In genomic region chr1:23282967-23283366, GRCh38 we compare ENCODE assay signal across 12 cellular contexts.
A peak's percentile ranks its signal among the peaks of the same experiment; 100 is the strongest.
DNase-seq lines count a peak whose midpoint lies in the region; ATAC-seq and TF ChIP-seq lines count a peak whose summit lies in the region.
"Had no signal": no experiment of that assay in that cellular context is flagged by ENCODE, and none has a peak within 500 bp of the region (broad histone marks: within the 10 kb centered on the region; RNA-seq: fewer than 3 reads in every experiment).

No MANE protein-coding gene starts in this region.

- H3K4me2 ChIP-seq in GM23248 (ENCODE audit: unreplicated experiment) (peak overlapping the region; percentile 58), skeletal muscle satellite cell (ENCODE audit: low read length) (peak overlapping the region; percentile 67)

- H3K4me3 Mint-ChIP-seq in activated T-cell treated with anti-CD3 and anti-CD28 coated beads, Interleukin-2, amount 50 U/mL, for 72 hours, result no peak overlapping the region
- H3K4me3 Mint-ChIP-seq: stimulated activated effector memory CD8-positive, alpha-beta T cell treated with anti-CD3 and anti-CD28 coated beads, Interleukin-12 subunit alpha, Interleukin-12 subunit beta, amount 100 ng/mL, for 72 hours had no signal

- H3K27ac ChIP-seq in GM23248, result peak overlapping the region; percentile 70
- H3K27ac ChIP-seq in SJSA1, result peak overlapping the region; percentile 61
- H3K27ac ChIP-seq: left ventricle myocardium inferior had no signal

- TF ChIP-seq CTCF in fibroblast of pulmonary artery (IDR thresholded peaks at IDR 0.05; ENCODE audit: low read length, missing control alignments), result no peak
- no peak for TF ChIP-seq CTCF in GM20000 (IDR thresholded peaks at IDR 0.05; ENCODE audit: extremely low read depth, missing control alignments)

- no peaks in the 10 kb centered on the region for H3K27me3 Mint-ChIP-seq in activated T-cell treated with anti-CD3 and anti-CD28 coated beads, Interleukin-2, amount 50 U/mL, for 72 hours (ENCODE audit: low read depth)

- peaks cover 44% of the 10 kb centered on the region for H3K4me1 ChIP-seq in GM23248 (ENCODE audit: insufficient read depth)
- H3K4me1 ChIP-seq in SJSA1 (replicated peaks), result peaks cover 21% of the 10 kb centered on the region
- peaks cover 24% of the 10 kb centered on the region for H3K4me1 ChIP-seq in skeletal muscle satellite cell (ENCODE audit: control insufficient read depth, insufficient read depth, low read length)

- H3K36me3 Mint-ChIP-seq in activated T-cell treated with anti-CD3 and anti-CD28 coated beads, Interleukin-2, amount 50 U/mL, for 72 hours (ENCODE audit: insufficient read depth in 2 of 2), result peaks cover 0 to 6% of the 10 kb centered on the region in 2 donors

- H3K36me3 ChIP-seq in GM23248 (ENCODE audit: low read depth) (peaks cover 38% of the 10 kb centered on the region), SJSA1 (peaks cover 30% of the 10 kb centered on the region), skeletal muscle satellite cell (ENCODE audit: insufficient read depth, low read length) (peaks cover 53% of the 10 kb centered on the region)

- H3K9me3 Mint-ChIP-seq in activated T-cell treated with anti-CD3 and anti-CD28 coated beads, Interleukin-2, amount 50 U/mL, for 72 hours, result no peaks in the 10 kb centered on the region
- H3K9me3 Mint-ChIP-seq: stimulated activated effector memory CD8-positive, alpha-beta T cell treated with anti-CD3 and anti-CD28 coated beads, Interleukin-12 subunit alpha, Interleukin-12 subunit beta, amount 100 ng/mL, for 72 hours had no signal

- H3F3A ChIP-seq in GM23248 (ENCODE audit: insufficient read depth), result peaks cover 85% of the 10 kb centered on the region

- H3K4me3 ChIP-seq in GM23248 (peak overlapping the region; percentile 52), SJSA1 (no peak overlapping the region), fibroblast of pulmonary artery (replicated peaks; ENCODE audit: low read depth, low read length) (no peak overlapping the region), skeletal muscle satellite cell (ENCODE audit: low read length) (peak overlapping the region; percentile 27)
- H3K4me3 ChIP-seq: left ventricle myocardium inferior, skin epidermis had no signal

- peaks cover 18% of the 10 kb centered on the region; the same call in 1 of the 2 replicates for H3K79me2 ChIP-seq in GM23248 (ENCODE audit: insufficient read depth)

- no peaks in the 10 kb centered on the region for H3K4me1 Mint-ChIP-seq in activated T-cell treated with anti-CD3 and anti-CD28 coated beads, Interleukin-2, amount 50 U/mL, for 72 hours (ENCODE audit: low read depth)
- H3K4me1 Mint-ChIP-seq: stimulated activated effector memory CD8-positive, alpha-beta T cell treated with anti-CD3 and anti-CD28 coated beads, Interleukin-12 subunit alpha, Interleukin-12 subunit beta, amount 100 ng/mL, for 72 hours had no signal

- DNase-seq in GM23248 (peak; percentile 90), SJSA1 (ENCODE audit: low read depth in 1 of 2, low spot score in 2 of 2) (peak in 1 of 2 experiments; percentile 65), fibroblast of pulmonary artery (ENCODE audit: low read depth) (peak; percentile 69), GM20000 (ENCODE audit: low spot score) (no peak), NCI-H146 (lab: John Stamatoyannopoulos, UW) (no peak)
- no peak for DNase-seq in activated T-cell treated with anti-CD3 and anti-CD28 coated beads, Interleukin-2, amount 50 U/mL, for 72 hours
- DNase-seq: effector memory CD4-positive, alpha-beta T cell; left ventricle myocardium inferior had no signal

- H3K27me3 ChIP-seq in GM23248 (replicated peaks; ENCODE audit: insufficient read depth) (no peaks in the 10 kb centered on the region), SJSA1 (replicated peaks) (no peaks in the 10 kb centered on the region), skeletal muscle satellite cell (ENCODE audit: control insufficient read depth, insufficient read depth, low read length) (no peaks in the 10 kb centered on the region)

- WGBS in GM23248 (ENCODE audit: low coverage in 1 of 2, low lambda C conversion rate in 2 of 2, missing lambda C conversion rate in 2 of 2), 2 experiments, result 1% methylated on average over 5 of the region's 5 CpGs

- no peaks in the 10 kb centered on the region for H3K9me3 ChIP-seq in GM23248 (ENCODE audit: low read depth)
- H3K9me3 ChIP-seq in SJSA1 (replicated peaks), result no peaks in the 10 kb centered on the region
- no peaks in the 10 kb centered on the region for H3K9me3 ChIP-seq in skeletal muscle satellite cell (replicated peaks; ENCODE audit: low read length)
- H3K9me3 ChIP-seq: left ventricle myocardium inferior had no signal

- no peak overlapping the region for H3K27ac Mint-ChIP-seq in activated T-cell treated with anti-CD3 and anti-CD28 coated beads, Interleukin-2, amount 50 U/mL, for 72 hours
- H3K27ac Mint-ChIP-seq: stimulated activated effector memory CD8-positive, alpha-beta T cell treated with anti-CD3 and anti-CD28 coated beads, Interleukin-12 subunit alpha, Interleukin-12 subunit beta, amount 100 ng/mL, for 72 hours had no signal

- no peaks in the 10 kb centered on the region for H3K9me2 ChIP-seq in GM23248 (ENCODE audit: insufficient read depth)

- H4K20me1 ChIP-seq in GM23248 (ENCODE audit: insufficient read depth), result no peaks in the 10 kb centered on the region

- in situ Hi-C loops in GM23248 (cut with MboI), result no loop called here

- no peak overlapping the region; the same call in 1 of the 2 replicates for H2AFZ ChIP-seq in GM23248

- ATAC-seq in activated T-cell treated with anti-CD3 and anti-CD28 coated beads, Interleukin-2, amount 50 U/mL, for 72 hours (replicated peaks in 1 of 2), result no peak
- ATAC-seq in HG03520 (IDR thresholded peaks at IDR 0.05; ENCODE audit: unreplicated experiment), result no peak
- ATAC-seq: stimulated activated effector memory CD8-positive, alpha-beta T cell treated with anti-CD3 and anti-CD28 coated beads, Interleukin-12 subunit alpha, Interleukin-12 subunit beta, amount 100 ng/mL, for 72 hours had no signal

- H3K9ac ChIP-seq in GM23248 (peak overlapping the region; percentile 44), skeletal muscle satellite cell (ENCODE audit: low read depth, low read length) (peak overlapping the region; percentile 46)

Comparison
In these comparisons a context has a peak if more than half of its experiments do, and no peak if none do; other contexts are left out.
1. DNase-seq: peak in GM23248 (single experiment) and fibroblast of pulmonary artery (single experiment); none in GM20000 (single experiment), NCI-H146 (single experiment) and activated T-cell treated with anti-CD3 and anti-CD28 coated beads, Interleukin-2, amount 50 U/mL, for 72 hours (0 of 2).
2. H3K4me3 ChIP-seq: peak in GM23248 (single experiment) and skeletal muscle satellite cell (single experiment); none in SJSA1 (single experiment) and fibroblast of pulmonary artery (single experiment).